Comparison of ENCODE assay signal across 8 cellular contexts in genomic region chr4:40550900-40551546, GRCh38.
DNase-seq lines count a peak whose midpoint lies in the region; ATAC-seq and TF ChIP-seq lines count a peak whose summit lies in the region.

No MANE protein-coding gene starts in this region.

- H3K4me1 Mint-ChIP-seq in HFFc6 (ENCODE audit: low read depth) = peaks cover 53% of the 10 kb centered on the region
- peaks cover 22% of the 10 kb centered on the region for H3K4me1 Mint-ChIP-seq in activated CD4-positive, alpha-beta memory T cell treated with anti-CD3 and anti-CD28 coated beads for 36 hours (ENCODE audit: low read depth)

- TF ChIP-seq CTCF in GM10248 (IDR thresholded peaks at IDR 0.05; ENCODE audit: control extremely low read depth, extremely low read depth, low read depth, missing control alignments) (peak; percentile 56), HFFc6 (IDR thresholded peaks at IDR 0.05) (peak; percentile 74)

- H3K9me3 ChIP-seq in skeletal muscle tissue (ENCODE audit: control insufficient read depth in 3 of 3, low read length in 3 of 3) = no peaks in the 10 kb centered on the region

- H3K27ac Mint-ChIP-seq in HFFc6 = peak overlapping the region; percentile 75
- no peak overlapping the region for H3K27ac Mint-ChIP-seq in activated CD4-positive, alpha-beta memory T cell treated with anti-CD3 and anti-CD28 coated beads for 36 hours

- H3K9me3 Mint-ChIP-seq in HFFc6 = no peaks in the 10 kb centered on the region
- no peaks in the 10 kb centered on the region for H3K9me3 Mint-ChIP-seq in activated CD4-positive, alpha-beta memory T cell treated with anti-CD3 and anti-CD28 coated beads for 36 hours

- CTCF ChIA-PET in GM10248 (lab: Yijun Ruan, JAX) = interaction anchor here (1.2 to 2.0 kb wide), 7 partner anchors 9 to 226 kb away, joined by 3 to 5 read pairs (median 3); no protein-coding TSS in a partner anchor
- CTCF ChIA-PET in activated CD4-positive, alpha-beta memory T cell treated with anti-CD3 and anti-CD28 coated beads for 36 hours (lab: Charles Lee) = interaction anchor here (0.6 to 0.9 kb wide), 3 partner anchors 55 to 292 kb away, joined by 3 read pairs; no protein-coding TSS in a partner anchor

- no peak for ATAC-seq in GM18520 (IDR thresholded peaks at IDR 0.05; ENCODE audit: unreplicated experiment)

- H3K27me3 ChIP-seq in skeletal muscle tissue (ENCODE audit: control insufficient read depth in 3 of 3, insufficient read depth in 3 of 3, low read length in 3 of 3) = no peaks in the 10 kb centered on the region

- peak overlapping the region in 2 of 3 donors; percentile 16 to 48 for H3K4me3 ChIP-seq in skeletal muscle tissue (ENCODE audit: low read length in 3 of 3)

- POLR2A ChIA-PET in GM10248 (lab: Yijun Ruan, JAX) = no interaction called here
- POLR2A ChIA-PET in activated CD4-positive, alpha-beta memory T cell treated with anti-CD3 and anti-CD28 coated beads for 36 hours (lab: Charles Lee) = no interaction called here

- H3K4me3 Mint-ChIP-seq in HFFc6 = peak overlapping the region; percentile 82
- peak overlapping the region; percentile 49 for H3K4me3 Mint-ChIP-seq in activated CD4-positive, alpha-beta memory T cell treated with anti-CD3 and anti-CD28 coated beads for 36 hours

- H3K27ac ChIP-seq in skeletal muscle tissue (ENCODE audit: low read depth, low read length) = peak overlapping the region; percentile 40

- peak; percentile 29 for DNase-seq in AG08395 (ENCODE audit: low spot score)
- DNase-seq in GM10248 (ENCODE audit: extremely low spot score) = peak; percentile 65
- DNase-seq in HFFc6 = peak; percentile 24
- DNase-seq in MV-4-11 (lab: John Stamatoyannopoulos, UW) = peak; percentile 52
- no peak for DNase-seq in activated CD4-positive, alpha-beta memory T cell treated with anti-CD3 and anti-CD28 coated beads for 36 hours
- DNase-seq in globus pallidus (ENCODE audit: low spot score) = peak; percentile 12

- no peaks in the 10 kb centered on the region for H3K4me1 ChIP-seq in skeletal muscle tissue (ENCODE audit: control insufficient read depth in 3 of 3, insufficient read depth in 3 of 3, low read length in 3 of 3)

- peak overlapping the region in 2 of 3 donors; percentile 38 to 45 for H3K9ac ChIP-seq in skeletal muscle tissue (ENCODE audit: low read depth in 1 of 3, low read length in 3 of 3)

- no peaks in the 10 kb centered on the region for H3K36me3 Mint-ChIP-seq in HFFc6 (ENCODE audit: low read depth)
- no peaks in the 10 kb centered on the region for H3K36me3 Mint-ChIP-seq in activated CD4-positive, alpha-beta memory T cell treated with anti-CD3 and anti-CD28 coated beads for 36 hours

- H3K36me3 ChIP-seq in skeletal muscle tissue (ENCODE audit: control insufficient read depth in 3 of 3, insufficient read depth in 3 of 3, low read length in 3 of 3) = no peaks in the 10 kb centered on the region

- intact Hi-C loops in activated CD4-positive, alpha-beta memory T cell treated with anti-CD3 and anti-CD28 coated beads for 36 hours (cut with micrococcal nuclease) = loop anchor here (5.0 to 10.0 kb wide), 3 partner anchors 116 to 494 kb away; partner anchors contain the start of gene N4BP2

- H3K27me3 Mint-ChIP-seq in HFFc6 (ENCODE audit: insufficient read depth) = peaks cover 3% of the 10 kb centered on the region
- no peaks in the 10 kb centered on the region for H3K27me3 Mint-ChIP-seq in activated CD4-positive, alpha-beta memory T cell treated with anti-CD3 and anti-CD28 coated beads for 36 hours
